In genomic region chr3:37957185-37957936, GRCh38 we compare ENCODE assay signal across 11 cellular contexts. TPM values are rescaled to one million over a fixed set of nuclear protein-coding genes. Genes with fewer than 3 reads are reported as not detected.
A peak's percentile ranks its signal among the peaks of the same experiment; 100 is the strongest.
DNase-seq lines count a peak whose midpoint lies in the region; ATAC-seq and TF ChIP-seq lines count a peak whose summit lies in the region.
"Had no signal": no experiment of that assay in that cellular context is flagged by ENCODE, and none has a peak within 500 bp of the region (broad histone marks: within the 10 kb centered on the region; RNA-seq: fewer than 3 reads in every experiment).

No MANE protein-coding gene starts in this region.

- intact Hi-C loops in natural killer cell (cut with micrococcal nuclease): no loop called here

- H3K4me1 Mint-ChIP-seq in natural killer cell: peaks cover 0 to 9% of the 10 kb centered on the region in 2 donors

- peak overlapping the region; percentile 13; the same call in 1 of the 2 replicates for H3K4me3 ChIP-seq in BLaER1
- H3K4me3 ChIP-seq in effector memory CD4-positive, alpha-beta T cell (ENCODE audit: insufficient read depth, low read depth, low read length, poor library complexity, severe bottlenecking): no peak overlapping the region

- peaks cover 54% of the 10 kb centered on the region for H3K4me1 ChIP-seq in BLaER1
- peaks cover 5% of the 10 kb centered on the region for H3K4me1 ChIP-seq in effector memory CD4-positive, alpha-beta T cell (ENCODE audit: control insufficient read depth, insufficient read depth, low read length, poor library complexity, severe bottlenecking)

- ATAC-seq in HG03460 (IDR thresholded peaks at IDR 0.05; ENCODE audit: unreplicated experiment) (peak; percentile 58), natural killer cell (no peak)

- no peak overlapping the region for H3K4me3 Mint-ChIP-seq in natural killer cell

- no peaks in the 10 kb centered on the region for H4K20me1 ChIP-seq in BLaER1

- no peaks in the 10 kb centered on the region; the same call in 1 of the 2 replicates for H3K9me3 ChIP-seq in BLaER1
- H3K9me3 ChIP-seq in effector memory CD4-positive, alpha-beta T cell (ENCODE audit: control insufficient read depth, low read length): no peaks in the 10 kb centered on the region

- H3K36me3 ChIP-seq in BLaER1: peaks cover 7% of the 10 kb centered on the region; the same call in 1 of the 2 replicates
- no peaks in the 10 kb centered on the region for H3K36me3 ChIP-seq in effector memory CD4-positive, alpha-beta T cell (ENCODE audit: control insufficient read depth, insufficient read depth, low read length)

- H3K36me3 Mint-ChIP-seq in natural killer cell: no peaks in the 10 kb centered on the region

- DNase-seq in dermis blood vessel endothelial cell (peak; percentile 63), natural killer cell (no peak), H4 (ENCODE audit: low spot score) (no peak), SW 1271 (lab: John Stamatoyannopoulos, UW) (no peak), NCI-H128 (lab: John Stamatoyannopoulos, UW; ENCODE audit: unreplicated experiment) (no peak)
- DNase-seq in effector memory CD4-positive, alpha-beta T cell: no peak
- DNase-seq: hypothalamus, NCI-H187, T-helper 9 cell had no signal

- no peaks in the 10 kb centered on the region for H3K27me3 Mint-ChIP-seq in natural killer cell (ENCODE audit: low read depth in 2 of 2)

- no peaks in the 10 kb centered on the region for H3K27me3 ChIP-seq in BLaER1
- H3K27me3 ChIP-seq in effector memory CD4-positive, alpha-beta T cell (replicated peaks; ENCODE audit: control insufficient read depth, insufficient read depth, low read length, poor library complexity, severe bottlenecking): no peaks in the 10 kb centered on the region

- peak overlapping the region; percentile 74 for H3K27ac ChIP-seq in BLaER1
- no peak overlapping the region for H3K27ac ChIP-seq in effector memory CD4-positive, alpha-beta T cell (ENCODE audit: insufficient read depth, low read length, poor library complexity, severe bottlenecking)

- H3K9me3 Mint-ChIP-seq in natural killer cell: no peaks in the 10 kb centered on the region

- peak overlapping the region; percentile 81 for H3K4me2 ChIP-seq in BLaER1

- H3K9ac ChIP-seq in BLaER1: peak overlapping the region; percentile 65

- H3K27ac Mint-ChIP-seq in natural killer cell: peak overlapping the region; percentile 2 to 82

- TF ChIP-seq CTCF in natural killer cell (IDR thresholded peaks at IDR 0.05): no peak

RNA-seq across cellular contexts. Expression of gene VILL, which starts 33.2 kb away (rescaled TPM):
- total RNA-seq in dermis blood vessel endothelial cell: 8.0 and 8.7 TPM in 2 replicates
- total RNA-seq in natural killer cell: 10 to 100 TPM; 25.6 to 27.8 (median 26.9) TPM
- total RNA-seq in H4 (2014; rRNA removed; shearing (Covaris generic)): not detected in 2 replicates
